In genomic region chr10:24952146-24952700, GRCh38 we compare ENCODE assay signal across 8 cellular contexts. TPM values are rescaled to one million over a fixed set of nuclear protein-coding genes. Genes with fewer than 3 reads are reported as not detected.
DNase-seq lines count a peak whose midpoint lies in the region; ATAC-seq and TF ChIP-seq lines count a peak whose summit lies in the region.

Gene PRTFDC1, minus strand, starts transcription at chr10:24952606. Its CDS starts 31 bp downstream, at chr10:24952575.

- H3F3A ChIP-seq in Loucy (ENCODE audit: low read depth): no peaks in the 10 kb centered on the region

- H3K4me2 ChIP-seq in Loucy (ENCODE audit: low read depth, low read length, poor library complexity, severe bottlenecking): peak within 1 kb of the TSS; percentile 87

- H3K4me3 ChIP-seq in Loucy (ENCODE audit: low read length, poor library complexity, severe bottlenecking): peak within 1 kb of the TSS; percentile 72

- peaks cover 9% of the 10 kb centered on the region for H3K27me3 ChIP-seq in Loucy (ENCODE audit: insufficient read depth, low read length, poor library complexity, severe bottlenecking)

- peak; percentile 24 for ATAC-seq in GM21526 (IDR thresholded peaks at IDR 0.05; ENCODE audit: low FRiP score, unreplicated experiment)

- no peaks in the 10 kb centered on the region for H4K20me1 ChIP-seq in Loucy (ENCODE audit: insufficient read depth, low read length, poor library complexity, severe bottlenecking)

- TF ChIP-seq CTCF in Loucy (conservative IDR thresholded peaks at IDR 0.05; ENCODE audit: low read length): no peak

- DNase-seq in G401 (ENCODE audit: low spot score) (peak; percentile 51), germinal center (ENCODE audit: low spot score) (peak; percentile 25), occipital lobe (lab: John Stamatoyannopoulos, UW) (peak; percentile 56), NCI-H2081 treated with DMSO at 0.1 percent for 48 hours (lab: John Stamatoyannopoulos, UW) (no peak), SKM-1 treated with dmso at 0.1 percent for 144 hours (lab: John Stamatoyannopoulos, UW; ENCODE audit: unreplicated experiment) (no peak)
- peak; percentile 13 for DNase-seq in activated effector memory CD4-positive, alpha-beta T cell treated with Interleukin-2 at 50 U/mL for 16 hours

- no peaks in the 10 kb centered on the region for H3K9me2 ChIP-seq in Loucy (replicated peaks; ENCODE audit: low read depth, low read length)

- peaks cover 8% of the 10 kb centered on the region for H3K4me1 ChIP-seq in Loucy (ENCODE audit: insufficient read depth, low read length, poor library complexity, severe bottlenecking)

- peak within 1 kb of the TSS; percentile 59 for H3K9ac ChIP-seq in Loucy (ENCODE audit: low read depth, low read length, poor library complexity, severe bottlenecking)

- H2AFZ ChIP-seq in Loucy (ENCODE audit: low read length): peak within 1 kb of the TSS; percentile 96

- in situ Hi-C loops in G401 (cut with HindIII; ENCODE audit: low sequenced_read_pairs): no loop called here

- H3K36me3 ChIP-seq in Loucy (ENCODE audit: insufficient read depth, low read length): no peaks in the 10 kb centered on the region

- no peaks in the 10 kb centered on the region for H3K9me3 ChIP-seq in Loucy (ENCODE audit: insufficient read depth, low read depth, low read length)

- H3K79me2 ChIP-seq in Loucy (ENCODE audit: insufficient read depth, low read length): no peaks in the 10 kb centered on the region

RNA-seq across cellular contexts. Expression of gene PRTFDC1, which starts in this region (rescaled TPM):
- total RNA-seq in G401 (2014; rRNA removed; shearing (Covaris generic)): 32.6 and 46.6 TPM in 2 replicates
- 35.7 TPM for total RNA-seq in occipital lobe

Comparison
In these comparisons a context has a peak if more than half of its experiments do, and no peak if none do; other contexts are left out.
1. DNase-seq: peak in G401 (single experiment), activated effector memory CD4-positive, alpha-beta T cell treated with Interleukin-2 at 50 U/mL for 16 hours (single experiment), germinal center (single experiment) and occipital lobe (single experiment); none in NCI-H2081 treated with DMSO at 0.1 percent for 48 hours (single experiment) and SKM-1 treated with dmso at 0.1 percent for 144 hours (single experiment).